1 cellular context compared by ENCODE assay signal in the genomic region with DNA sequence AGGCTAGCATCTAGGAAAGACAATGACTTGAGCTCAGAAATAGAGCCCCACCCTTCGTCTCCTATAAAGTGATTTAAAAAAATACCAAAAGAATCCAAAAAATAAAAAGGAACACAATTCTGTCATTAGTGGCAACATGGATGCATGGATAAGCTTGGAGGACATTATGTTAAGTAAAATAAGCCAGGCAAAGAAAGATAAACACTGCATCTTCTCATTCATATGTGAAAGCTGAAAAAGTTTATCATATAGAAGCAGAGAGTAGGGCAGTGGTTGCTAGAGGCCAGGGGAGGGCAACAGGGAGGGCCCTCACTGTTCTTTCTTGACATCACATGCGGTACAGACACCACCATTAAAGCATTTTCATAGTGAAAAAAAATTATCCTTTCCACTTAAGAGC.
TF ChIP-seq lines count a peak whose summit lies in the region.

No MANE protein-coding gene starts in this region.

TF ChIP-seq in K562, 482 proteins besides CTCF, POLR2A, EP300 and RAD21 (continued from another document):
- TF ChIP-seq MCM3 (IDR thresholded peaks at IDR 0.05) (no peak), POLR2B (IDR thresholded peaks at IDR 0.05; ENCODE audit: low read depth, partially characterized antibody) (no peak), REST (CRISPR knock-in tag; IDR thresholded peaks at IDR 0.05; ENCODE audit: low read depth) (no peak), KLF1 (tag; IDR thresholded peaks at IDR 0.05) (no peak), TAF9B (IDR thresholded peaks at IDR 0.05; ENCODE audit: partially characterized antibody) (no peak), BCLAF1 (IDR thresholded peaks at IDR 0.05; ENCODE audit: borderline replicate concordance in 1 of 2, control insufficient read depth in 1 of 2, low read depth in 2 of 2, low read length in 1 of 2) (no peak), OTX1 (CRISPR knock-in tag; IDR thresholded peaks at IDR 0.05) (no peak), GATAD2A (IDR thresholded peaks at IDR 0.05) (no peak), TCF3 (CRISPR knock-in tag; IDR thresholded peaks at IDR 0.05) (peak; percentile 83), ZC3H11A (IDR thresholded peaks at IDR 0.05; ENCODE audit: low read depth, low read length) (no peak), DLX4 (CRISPR knock-in tag; IDR thresholded peaks at IDR 0.05) (no peak)
- TF ChIP-seq, protein P1, sequence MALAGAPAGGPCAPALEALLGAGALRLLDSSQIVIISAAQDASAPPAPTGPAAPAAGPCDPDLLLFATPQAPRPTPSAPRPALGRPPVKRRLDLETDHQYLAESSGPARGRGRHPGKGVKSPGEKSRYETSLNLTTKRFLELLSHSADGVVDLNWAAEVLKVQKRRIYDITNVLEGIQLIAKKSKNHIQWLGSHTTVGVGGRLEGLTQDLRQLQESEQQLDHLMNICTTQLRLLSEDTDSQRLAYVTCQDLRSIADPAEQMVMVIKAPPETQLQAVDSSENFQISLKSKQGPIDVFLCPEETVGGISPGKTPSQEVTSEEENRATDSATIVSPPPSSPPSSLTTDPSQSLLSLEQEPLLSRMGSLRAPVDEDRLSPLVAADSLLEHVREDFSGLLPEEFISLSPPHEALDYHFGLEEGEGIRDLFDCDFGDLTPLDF (CRISPR knock-in tag; IDR thresholded peaks at IDR 0.05), result no peak
TF ChIP-seq in K562: peak in this region for 8.
